In the genomic region with DNA sequence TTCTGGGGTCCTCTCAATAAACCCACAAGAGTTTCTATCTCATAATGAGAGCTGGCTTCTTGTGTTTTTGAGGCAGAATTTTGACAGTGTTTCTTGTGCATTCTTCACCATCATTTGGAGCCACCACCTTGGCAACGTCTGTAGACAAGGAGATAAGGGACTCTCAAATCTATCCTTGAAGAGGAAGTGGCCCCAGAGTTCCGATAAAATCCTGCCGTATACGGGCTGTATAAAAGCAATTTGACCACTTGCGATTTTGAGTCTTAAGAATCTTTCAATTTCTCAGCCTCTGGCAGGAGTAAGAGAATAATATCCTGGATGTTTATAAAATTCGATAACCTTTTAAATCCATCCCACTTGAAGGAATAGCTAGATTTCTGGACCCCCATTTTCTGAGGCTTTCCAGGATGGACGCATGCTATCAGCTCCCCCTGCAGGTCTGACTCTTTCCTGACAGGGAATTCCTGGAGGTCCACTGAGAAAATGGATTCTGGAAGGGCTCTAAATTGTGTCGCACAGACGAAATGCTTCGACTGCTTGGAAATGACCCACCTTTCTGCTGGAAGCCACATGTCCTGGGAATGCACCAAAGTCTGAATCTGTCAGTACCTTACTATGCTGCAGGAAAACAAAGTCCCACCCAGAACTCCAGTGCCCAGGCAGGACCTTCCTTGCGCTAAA, we compare ENCODE assay signal across 7 cellular contexts. TPM values are rescaled to one million over a fixed set of nuclear protein-coding genes. Genes with fewer than 3 reads are reported as not detected.
DNase-seq lines count a peak whose midpoint lies in the region; ATAC-seq, FAIRE-seq and TF ChIP-seq lines count a peak whose summit lies in the region.

No MANE protein-coding gene starts in this region.

- H3K4me2 ChIP-seq in GM12878 (ENCODE audit: control insufficient read depth, insufficient read depth) = peak overlapping the region; percentile 33

- 46% methylated on average over 11 of the region's 11 CpGs for WGBS in GM12878 (ENCODE audit: insufficient coverage, insufficient replicate concordance, low lambda C conversion rate, missing lambda C conversion rate)
- WGBS in transverse colon (ENCODE audit: low coverage in 1 of 2), 2 donors = 5 to 21% methylated on average over 10 to 11 of the region's 11 CpGs

- peak; percentile 74 for TF ChIP-seq RAD21 in GM12878 (IDR thresholded peaks at IDR 0.05; ENCODE audit: insufficient read depth, low read depth, low read length)

- intact Hi-C loops in GM12878 (cut with micrococcal nuclease; ENCODE audit: unreplicated experiment) = loop anchor here (1.0 to 2.0 kb wide), 2 partner anchors 177 to 280 kb away; no protein-coding TSS in a partner anchor
- intact Hi-C loops in transverse colon (cut with DNase I; ENCODE audit: low total_unique reads) = no loop called here

- H3K4me1 ChIP-seq in GM12878 (ENCODE audit: control insufficient read depth, insufficient read depth, low read length) (no peaks in the 10 kb centered on the region), transverse colon (peaks cover 0 to 33% (median 18%) of the 10 kb centered on the region in 4 donors)

- no peak for DNase-seq in GM12864 (ENCODE audit: low read depth)
- DNase-seq in NCI-H146 (lab: John Stamatoyannopoulos, UW) = peak; percentile 35
- DNase-seq in GM12878 (ENCODE audit: low read depth, low spot score) = no peak
- DNase-seq in kidney epithelial cell (ENCODE audit: low read depth) = no peak
- peak; percentile 66 for DNase-seq in transverse colon
- DNase-seq in OCI-M2 (lab: John Stamatoyannopoulos, UW; ENCODE audit: unreplicated experiment) = no peak

- no peaks in the 10 kb centered on the region for H4K20me1 ChIP-seq in GM12878 (ENCODE audit: control insufficient read depth, insufficient read depth)

- H3K9me3 ChIP-seq in GM12878 (replicated peaks; ENCODE audit: control insufficient read depth, insufficient read depth, low read length) = no peaks in the 10 kb centered on the region; the same call in 1 of the 3 replicates
- no peaks in the 10 kb centered on the region for H3K9me3 ChIP-seq in transverse colon

- H3K27ac ChIP-seq in GM12878 (ENCODE audit: control insufficient read depth, insufficient read depth) = no peak overlapping the region
- peak overlapping the region in 3 of 4 donors; percentile 4 to 58 (median 49) for H3K27ac ChIP-seq in transverse colon

- in situ Hi-C loops in GM12878 (cut with MboI) = no loop called here
- in situ Hi-C loops in transverse colon (cut with MboI; ENCODE audit: low pct_ligation_motif_present in 1 of 4, low pct_unique_long_range_greater_than_20kb in 1 of 4, low sequenced_read_pairs in 3 of 4) = loop anchor here (10.0 to 25.0 kb wide), 4 partner anchors 175 to 575 kb away; a partner anchor contains a TSS

- TF ChIP-seq POLR2A in GM12878 (IDR thresholded peaks at IDR 0.05; ENCODE audit: low read depth, low read length) = no peak
- TF ChIP-seq POLR2A in transverse colon (IDR thresholded peaks at IDR 0.05) = no peak

- H3K79me2 ChIP-seq in GM12878 (ENCODE audit: control insufficient read depth, insufficient read depth, low read length) = no peaks in the 10 kb centered on the region

- TF ChIP-seq EP300 in GM12878 (IDR thresholded peaks at IDR 0.05; ENCODE audit: borderline replicate concordance in 1 of 2, control insufficient read depth in 1 of 2, low read depth in 2 of 2, low read length in 2 of 2) (no peak), transverse colon (IDR thresholded peaks at IDR 0.05; ENCODE audit: low read depth) (no peak)

- no peak for FAIRE-seq in GM12878 (lab: Jason Lieb, UNC)

- peak overlapping the region; percentile 17; the same call in 1 of the 2 replicates for H3K4me3 ChIP-seq in GM12864 (ENCODE audit: low read depth, low read length)
- H3K4me3 ChIP-seq in GM12878 = peak overlapping the region; percentile 49; the same call in 1 of the 2 replicates
- H3K4me3 ChIP-seq in kidney epithelial cell (ENCODE audit: low read depth, low read length) = no peak overlapping the region
- peak overlapping the region in 3 of 4 donors; percentile 23 to 52 (median 29) for H3K4me3 ChIP-seq in transverse colon

- TF ChIP-seq CTCF in GM12864 (IDR thresholded peaks at IDR 0.05; ENCODE audit: low read depth, low read length, missing control alignments) = peak; percentile 60
- TF ChIP-seq CTCF in GM12878 (IDR thresholded peaks at IDR 0.05 in 2 of 3, conservative IDR thresholded peaks at IDR 0.05 in 1 of 3; ENCODE audit: control insufficient read depth in 2 of 3, extremely low read depth in 1 of 3, insufficient read depth in 1 of 3, low read depth in 3 of 3, low read length in 3 of 3) = peak; percentile 57 to 76 (median 63); a peak in 4 of 6 replicates
- peak; percentile 83 for TF ChIP-seq CTCF in kidney epithelial cell (IDR thresholded peaks at IDR 0.05; ENCODE audit: insufficient read depth, low read length, poor library complexity, severe bottlenecking)
- TF ChIP-seq CTCF in transverse colon (IDR thresholded peaks at IDR 0.05) = peak; percentile 74 to 93 (median 84)

- SMC1A ChIA-PET in GM12878 (lab: Charles Lee; ENCODE audit: uncharacterized antibody, unreplicated experiment) = interaction anchor here (0.7 to 2.5 kb wide), 11 partner anchors 8 to 279 kb away, joined by 3 to 30 read pairs (median 3); a partner anchor contains a TSS

- H3K27me3 ChIP-seq in GM12878 (replicated peaks in 1 of 2; ENCODE audit: control insufficient read depth in 2 of 2, insufficient read depth in 2 of 2, low read length in 1 of 2) (peaks cover 0 to 1% of the 10 kb centered on the region in 2 experiments; a peak in 1 of 4 replicates), kidney epithelial cell (ENCODE audit: control insufficient read depth, insufficient read depth, low read length) (no peaks in the 10 kb centered on the region), transverse colon (no peaks in the 10 kb centered on the region)

- H3K9ac ChIP-seq in GM12878 (ENCODE audit: control insufficient read depth, insufficient read depth, low read length) = no peak overlapping the region

- POLR2A ChIA-PET in GM12878 (lab: Charles Lee) = no interaction called here

- RAD21 ChIA-PET in GM12878 (lab: Charles Lee; ENCODE audit: unreplicated experiment) = interaction anchor here (0.8 to 1.8 kb wide), 4 partner anchors 177 to 282 kb away, joined by 3 to 20 read pairs (median 7); a partner anchor contains a TSS

- ATAC-seq in GM12878 = peak; percentile 46
- ATAC-seq in activated CD4-positive, CD25-positive, alpha-beta regulatory T cell treated with anti-CD3 and anti-CD28 coated beads, Interleukin-2, amount 50 U/mL, for 24 hours = no peak

- CTCF ChIA-PET in GM12878 (lab: Yijun Ruan, JAX) = interaction anchor here (0.7 to 3.9 kb wide), 29 partner anchors 10 to 589 kb away, joined by 3 to 41 read pairs (median 4); a partner anchor contains a TSS

- H3K36me3 ChIP-seq in GM12878 (ENCODE audit: control insufficient read depth in 2 of 2, insufficient read depth in 2 of 2, low read length in 1 of 2) (no peaks in the 10 kb centered on the region), kidney epithelial cell (ENCODE audit: control insufficient read depth, insufficient read depth, low read length) (no peaks in the 10 kb centered on the region), transverse colon (no peaks in the 10 kb centered on the region)

- no TSS peak for BruUV-seq in GM12878 (replicated peaks; lab: Mats Ljungman, UMichigan)

- H2AFZ ChIP-seq in GM12878 (ENCODE audit: control insufficient read depth, low read depth, low read length) = peak overlapping the region; percentile 64; the same call in 1 of the 2 replicates

TF ChIP-seq in GM12878, 131 proteins besides CTCF, POLR2A, EP300 and RAD21 (continues in another document):
- TF ChIP-seq IKZF1 (conservative IDR thresholded peaks at IDR 0.05) (0 out of 2 replicates have a peak, but pooled peaks have one; percentile 13), PBX3 (IDR thresholded peaks at IDR 0.05; ENCODE audit: insufficient replicate concordance, low read depth, low read length) (no peak)
- TF ChIP-seq, protein P1, sequence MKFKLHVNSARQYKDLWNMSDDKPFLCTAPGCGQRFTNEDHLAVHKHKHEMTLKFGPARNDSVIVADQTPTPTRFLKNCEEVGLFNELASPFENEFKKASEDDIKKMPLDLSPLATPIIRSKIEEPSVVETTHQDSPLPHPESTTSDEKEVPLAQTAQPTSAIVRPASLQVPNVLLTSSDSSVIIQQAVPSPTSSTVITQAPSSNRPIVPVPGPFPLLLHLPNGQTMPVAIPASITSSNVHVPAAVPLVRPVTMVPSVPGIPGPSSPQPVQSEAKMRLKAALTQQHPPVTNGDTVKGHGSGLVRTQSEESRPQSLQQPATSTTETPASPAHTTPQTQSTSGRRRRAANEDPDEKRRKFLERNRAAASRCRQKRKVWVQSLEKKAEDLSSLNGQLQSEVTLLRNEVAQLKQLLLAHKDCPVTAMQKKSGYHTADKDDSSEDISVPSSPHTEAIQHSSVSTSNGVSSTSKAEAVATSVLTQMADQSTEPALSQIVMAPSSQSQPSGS (IDR thresholded peaks at IDR 0.05; ENCODE audit: low read length) = no peak

RNA-seq across cellular contexts. Expression of gene E2F6, which starts 54.1 kb away (rescaled TPM):
- total RNA-seq in GM12878 (2013; cell fraction: nucleolus; rRNA removed) = 11.1 and 16.6 TPM in 2 replicates
- total RNA-seq in GM12878 (2014; rRNA removed) (9.2 and 11.3 TPM in 2 replicates), GM12878 (2014; rRNA removed; fragmentation: Illumina TruSeq; extraction: Trizol) (9.9 and 10.1 TPM in 2 replicates), GM12878 (2021) (10.9 and 11.9 TPM in 2 replicates), kidney epithelial cell (15.0 and 16.1 TPM in 2 replicates), transverse colon (10 to 100 TPM in 1 of 4 donors, 1 to 10 TPM in 3; 6.0 to 19.8 (median 6.9) TPM)
- polyA plus RNA-seq in GM12878 (2011; ENCODE audit: low read depth) = 6.7 TPM
- polyA plus RNA-seq in GM12878 (2011; rRNA removed) (15.5 and 19.7 TPM in 2 replicates), GM12878 (2014; fragmentation: Illumina TruSeq; extraction: Trizol) (10.9 and 11.7 TPM in 2 replicates), GM12878 (2014; fragmentation: Nextera tagmentation; extraction: Ambion mirVana) (1 to 10 TPM; 4.2 to 5.3 TPM), GM12878 (2014; rRNA removed) (12.3 and 12.6 TPM in 2 replicates), GM12878 (2016; fragmentation: Nextera tagmentation; extraction: Ambion mirVana) (10 to 100 TPM; 11.7 to 12.7 TPM)
- polyA plus RNA-seq in GM12878 (2011; cell fraction: cytosol; rRNA removed) = 6.0 and 6.5 TPM in 2 replicates
- polyA plus RNA-seq in GM12878 (2011; cell fraction: nucleus; rRNA removed) = 7.3 and 8.5 TPM in 2 replicates
- 7.1 and 8.6 TPM in 2 replicates for polyA plus RNA-seq in GM12878 (2012)
- polyA minus RNA-seq in GM12878 (2011; rRNA and poly(A)+ RNA removed) = 6.7 and 11.5 TPM in 2 replicates
- polyA minus RNA-seq in GM12878 (2011; cell fraction: cytosol; rRNA and poly(A)+ RNA removed) = 2.1 and 5.2 TPM in 2 replicates
- 2.3 and 3.8 TPM in 2 replicates for polyA minus RNA-seq in GM12878 (2011; cell fraction: nucleus; rRNA and poly(A)+ RNA removed)

Comparison
In these comparisons a context has a peak if more than half of its experiments do, and no peak if none do; other contexts are left out.
1. DNase-seq: peak in NCI-H146 (single experiment) and transverse colon (single experiment); none in GM12864 (single experiment), GM12878 (single experiment), kidney epithelial cell (single experiment) and OCI-M2 (single experiment).
2. Peak in every context shown above with its lines, with median percentiles within 50 percentile points of each other: CTCF ChIP-seq.